In genomic region chr1:114026797-114027196, GRCh38 we compare ENCODE assay signal across 1 cellular context.
TF ChIP-seq lines count a peak whose summit lies in the region.

No MANE protein-coding gene starts in this region.

TF ChIP-seq in H1, 55 proteins besides CTCF, POLR2A, EP300 and RAD21:
- TF ChIP-seq SIN3A (conservative IDR thresholded peaks at IDR 0.05 in 1 of 2, IDR thresholded peaks at IDR 0.05 in 1 of 2; ENCODE audit: low read depth in 1 of 2, low read length in 2 of 2) (no peak), CBX8 (IDR thresholded peaks at IDR 0.05; ENCODE audit: borderline replicate concordance, low read depth, low read length) (no peak), TAF7 (optimal IDR thresholded peaks at IDR 0.05; ENCODE audit: borderline replicate concordance, low read depth, low read length) (no peak), HDAC2 (IDR thresholded peaks at IDR 0.05; ENCODE audit: borderline replicate concordance in 1 of 2, low read depth in 2 of 2, low read length in 2 of 2) (no peak), YY1 (IDR thresholded peaks at IDR 0.05; ENCODE audit: low read depth, low read length) (no peak), SP4 (IDR thresholded peaks at IDR 0.05; ENCODE audit: low read length) (no peak), POU5F1 (IDR thresholded peaks at IDR 0.05; ENCODE audit: low read depth, low read length) (no peak), CEBPB (IDR thresholded peaks at IDR 0.05; ENCODE audit: low read depth, low read length) (no peak), E2F6 (IDR thresholded peaks at IDR 0.05) (no peak), ZNF274 (IDR thresholded peaks at IDR 0.05; ENCODE audit: borderline replicate concordance, extremely low read depth, low read length) (no peak), RFX5 (IDR thresholded peaks at IDR 0.05; ENCODE audit: borderline replicate concordance, low read depth, low read length) (no peak), CBX5 (IDR thresholded peaks at IDR 0.05; ENCODE audit: low read depth, low read length) (no peak), BCL11A (IDR thresholded peaks at IDR 0.05; ENCODE audit: low read depth in 2 of 2, low read length in 2 of 2) (no peak), BACH1 (IDR thresholded peaks at IDR 0.05; ENCODE audit: low read length) (no peak)
